In genomic region chr1:185250063-185250462, GRCh38 we compare ENCODE assay signal across 20 cellular contexts.
"Had no signal": no experiment of that assay in that cellular context is flagged by ENCODE, and none has a peak within 500 bp of the region (broad histone marks: within the 10 kb centered on the region; RNA-seq: fewer than 3 reads in every experiment).

No MANE protein-coding gene starts in this region.

- H3K36me3 ChIP-seq: ascending aorta, MG63, WERI-Rb-1 had no signal

- H3K4me1 ChIP-seq: ascending aorta had no signal

- H3K27ac ChIP-seq: ascending aorta, body of pancreas, SK-N-MC, WERI-Rb-1 had no signal

- H3K4me3 ChIP-seq: ascending aorta, body of pancreas, MG63, SK-N-MC had no signal

- DNase-seq: activated CD4-positive, alpha-beta T cell treated with anti-CD3 and anti-CD28 coated beads for 4 hours; activated CD8-positive, alpha-beta memory T cell treated with anti-CD3 and anti-CD28 coated beads, Interleukin-2, amount 50 U/mL, for 4 hours; activated CD8-positive, alpha-beta T cell treated with anti-CD3 and anti-CD28 coated beads for 36 hours; MG63; MV-4-11; NCI-H1092 treated with DMSO at 0.1 percent for 48 hours; NCI-H1417 treated with DMSO at 0.1 percent for 48 hours; NCI-H1694; NCI-H2029 treated with DMSO at 0.1 percent for 48 hours; NCI-H2171; NCI-H2227 treated with DMSO at 0.1 percent for 48 hours; NCI-H446 treated with DMSO at 0.1 percent for 48 hours; NCI-H524 treated with DMSO at 0.1 percent for 48 hours; NCI-H748 treated with DMSO at 0.1 percent for 48 hours; RPMI8226; T-helper 1 cell had no signal

- H3K27me3 ChIP-seq: ascending aorta, body of pancreas, MG63 had no signal

- H3K9me3 ChIP-seq: ascending aorta, body of pancreas had no signal
